ENCODE assay signal across 32 cellular contexts in the genomic region with DNA sequence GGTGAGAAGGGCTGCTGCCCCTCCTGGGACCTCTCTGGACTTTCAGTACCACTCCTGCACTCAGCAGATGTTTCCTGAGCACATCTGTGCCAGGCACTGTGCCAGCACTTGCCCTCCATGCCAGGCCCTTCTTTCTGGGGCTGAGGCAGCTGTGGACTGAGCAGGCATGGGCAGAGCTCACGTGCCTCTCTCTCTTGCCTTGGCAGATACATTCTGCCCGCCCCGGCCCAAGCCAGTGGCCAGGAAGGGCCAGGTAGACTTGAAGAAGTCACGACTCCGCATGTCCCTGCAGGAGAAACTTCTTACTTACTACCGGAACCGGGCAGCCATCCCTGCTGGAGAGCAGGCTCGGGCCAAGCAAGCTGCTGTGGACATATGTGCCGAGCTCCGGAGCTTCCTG. TPM values are rescaled to one million over a fixed set of nuclear protein-coding genes. Genes with fewer than 3 reads are reported as not detected.
"Had no signal": no experiment of that assay in that cellular context is flagged by ENCODE, and none has a peak within 500 bp of the region (broad histone marks: within the 10 kb centered on the region; RNA-seq: fewer than 3 reads in every experiment).

No MANE protein-coding gene starts in this region.

- H3K27me3 ChIP-seq: brain microvascular endothelial cell, SJCRH30 had no signal

- H3K4me3 Mint-ChIP-seq: activated B cell treated with CpG ODN at 0.5 μM for 24 hours; activated CD4-positive, alpha-beta memory T cell treated with anti-CD3 and anti-CD28 coated beads for 36 hours; activated naive CD4-positive, alpha-beta T cell treated with anti-CD3 and anti-CD28 coated beads for 36 hours; activated naive CD8-positive, alpha-beta T cell; activated naive CD8-positive, alpha-beta T cell treated with anti-CD3 and anti-CD28 coated beads, Interleukin-2, amount 50 U/mL, for 24 hours; activated T-cell treated with anti-CD3 and anti-CD28 coated beads, Interleukin-2, amount 50 U/mL, for 4 hours; activated T-helper 1 cell treated with anti-CD3 and anti-CD28 coated beads, Interleukin-12 subunit alpha, Interleukin-12 subunit beta, Interleukin-2, Interleukin-4 antibody, amounts not matched to agents 30 ng/mL and 10 ng/mL and 1 ng/mL, durations not matched to agents 14 hours and 24 hours and 36 hours; central memory CD8-positive, alpha-beta T cell had no signal

- DNase-seq: activated B cell treated with CpG ODN at 0.5 μM for 24 hours; activated CD4-positive, alpha-beta memory T cell treated with anti-CD3 and anti-CD28 coated beads for 36 hours; activated CD4-positive, alpha-beta T cell treated with anti-CD3 and anti-CD28 coated beads for 4 hours; activated CD4-positive, alpha-beta T cell treated with anti-CD3 and anti-CD28 coated beads, Interleukin-2, amount 50 U/mL, for 1 hour; activated CD4-positive, CD25-positive, alpha-beta regulatory T cell treated with anti-CD3 and anti-CD28 coated beads, Interleukin-2, amount 50 U/mL, for 72 hours; activated CD8-positive, alpha-beta memory T cell treated with anti-CD3 and anti-CD28 coated beads, Interleukin-2, amount 50 U/mL, for 4 hours; activated gamma-delta T cell treated with Interleukin-2 at 50 U/mL for 16 hours; activated naive CD4-positive, alpha-beta T cell treated with anti-CD3 and anti-CD28 coated beads for 36 hours; activated naive CD8-positive, alpha-beta T cell treated with anti-CD3 and anti-CD28 coated beads, Interleukin-2, amount 50 U/mL, for 24 hours; activated T-cell treated with anti-CD3 and anti-CD28 coated beads for 4 hours; activated T-cell treated with anti-CD3 and anti-CD28 coated beads, Interleukin-2, amount 50 U/mL, for 4 hours; anterior cingulate cortex; brain microvascular endothelial cell; MM.1S; MV-4-11; NCI-H1092; NCI-H1436 treated with DMSO at 0.1 percent for 48 hours; NCI-H1694 treated with DMSO at 0.1 percent for 48 hours; NCI-H2029; NCI-H345; NCI-H524 treated with DMSO at 0.1 percent for 48 hours; SHP77; SJCRH30 had no signal

- H3K27ac ChIP-seq: brain microvascular endothelial cell, KMS-11, SJCRH30, SK-N-MC, VCaP had no signal

- H3K4me1 ChIP-seq: SJCRH30 had no signal

- ATAC-seq: activated naive CD8-positive, alpha-beta T cell treated with anti-CD3 and anti-CD28 coated beads, Interleukin-2, amount 50 U/mL, for 24 hours; activated T-cell treated with anti-CD3 and anti-CD28 coated beads, Interleukin-2, amount 50 U/mL, for 4 hours; Panc1 had no signal

- H3K9me3 Mint-ChIP-seq: activated B cell treated with CpG ODN at 0.5 μM for 24 hours; activated CD4-positive, alpha-beta memory T cell treated with anti-CD3 and anti-CD28 coated beads for 36 hours; activated naive CD4-positive, alpha-beta T cell treated with anti-CD3 and anti-CD28 coated beads for 36 hours; activated naive CD8-positive, alpha-beta T cell treated with anti-CD3 and anti-CD28 coated beads, Interleukin-2, amount 50 U/mL, for 24 hours; activated T-cell treated with anti-CD3 and anti-CD28 coated beads, Interleukin-2, amount 50 U/mL, for 4 hours; activated T-helper 1 cell treated with anti-CD3 and anti-CD28 coated beads, Interleukin-12 subunit alpha, Interleukin-12 subunit beta, Interleukin-2, Interleukin-4 antibody, amounts not matched to agents 30 ng/mL and 10 ng/mL and 1 ng/mL, durations not matched to agents 14 hours and 24 hours and 36 hours; central memory CD8-positive, alpha-beta T cell had no signal

- H3K27ac Mint-ChIP-seq: activated B cell treated with CpG ODN at 0.5 μM for 24 hours; activated CD4-positive, alpha-beta memory T cell treated with anti-CD3 and anti-CD28 coated beads for 36 hours; activated naive CD4-positive, alpha-beta T cell treated with anti-CD3 and anti-CD28 coated beads for 36 hours; activated naive CD8-positive, alpha-beta T cell; activated naive CD8-positive, alpha-beta T cell treated with anti-CD3 and anti-CD28 coated beads, Interleukin-2, amount 50 U/mL, for 24 hours; activated T-helper 1 cell treated with anti-CD3 and anti-CD28 coated beads, Interleukin-12 subunit alpha, Interleukin-12 subunit beta, Interleukin-2, Interleukin-4 antibody, amounts not matched to agents 30 ng/mL and 10 ng/mL and 1 ng/mL, durations not matched to agents 14 hours and 24 hours and 36 hours had no signal

- H3K9ac ChIP-seq: KMS-11 had no signal

- H3K4me3 ChIP-seq: SJCRH30, SK-N-MC had no signal

- H3K27me3 Mint-ChIP-seq: activated B cell treated with CpG ODN at 0.5 μM for 24 hours; activated CD4-positive, alpha-beta memory T cell treated with anti-CD3 and anti-CD28 coated beads for 36 hours; activated naive CD8-positive, alpha-beta T cell; activated naive CD8-positive, alpha-beta T cell treated with anti-CD3 and anti-CD28 coated beads, Interleukin-2, amount 50 U/mL, for 24 hours; central memory CD8-positive, alpha-beta T cell had no signal

- H3K9me3 ChIP-seq: SJCRH30 had no signal

- H3K36me3 Mint-ChIP-seq: activated naive CD8-positive, alpha-beta T cell had no signal

RNA-seq across cellular contexts. Expression of gene MGAT3, which starts 55.2 kb away (rescaled TPM):
- total RNA-seq: LHCN-M2, RPMI7951, SJCRH30 had no signal

RNA-seq across cellular contexts. Expression of gene CACNA1I, which starts 58.5 kb away (rescaled TPM):
- total RNA-seq: activated B cell treated with CpG ODN at 0.5 μM for 24 hours, LHCN-M2, RPMI7951 had no signal
